Comparison of ENCODE assay signal across 22 cellular contexts in genomic region chr16:10846213-10846998, GRCh38. TPM values are rescaled to one million over a fixed set of nuclear protein-coding genes. Genes with fewer than 3 reads are reported as not detected.
DNase-seq lines count a peak whose midpoint lies in the region; ATAC-seq, FAIRE-seq and TF ChIP-seq lines count a peak whose summit lies in the region.
"Had no signal": no experiment of that assay in that cellular context is flagged by ENCODE, and none has a peak within 500 bp of the region (broad histone marks: within the 10 kb centered on the region; RNA-seq: fewer than 3 reads in every experiment).

No MANE protein-coding gene starts in this region.

- FAIRE-seq in K562 (lab: Jason Lieb, UNC) (no peak), frontal cortex (lab: Jason Lieb, UNC) (no peak)
- FAIRE-seq: bronchial epithelial cell had no signal

- H3K36me3 ChIP-seq in K562 (ENCODE audit: control insufficient read depth, insufficient read depth, low read length) = no peaks in the 10 kb centered on the region
- no peaks in the 10 kb centered on the region for H3K36me3 ChIP-seq in lung (ENCODE audit: control insufficient read depth in 2 of 2, insufficient read depth in 2 of 2, low read length in 2 of 2)

- no peaks in the 10 kb centered on the region for H3K79me2 ChIP-seq in K562 (ENCODE audit: control insufficient read depth, insufficient read depth, low read length)
- H3K79me2 ChIP-seq: parathyroid adenoma had no signal

- no peak overlapping the region for H2AFZ ChIP-seq in K562 (ENCODE audit: low read depth, low read length)
- H2AFZ ChIP-seq: parathyroid adenoma had no signal

- in situ Hi-C loops in K562 (cut with MboI) = no loop called here

- H3K27me3 ChIP-seq in K562 (ENCODE audit: control insufficient read depth in 2 of 2, insufficient read depth in 2 of 2, low read length in 2 of 2) (peaks cover 39 to 52% of the 10 kb centered on the region in 2 experiments), lung (ENCODE audit: control insufficient read depth, insufficient read depth) (no peaks in the 10 kb centered on the region)

- ATAC-seq in Right ventricle myocardium inferior (peak; percentile 54), K562 (no peak), lung (ENCODE audit: insufficient read depth, low FRiP score) (peak; percentile 55), HG03565 (IDR thresholded peaks at IDR 0.05; ENCODE audit: unreplicated experiment) (no peak), HG03571 (IDR thresholded peaks at IDR 0.05; ENCODE audit: unreplicated experiment) (no peak)
- ATAC-seq: activated CD4-positive, CD25-positive, alpha-beta regulatory T cell treated with anti-CD3 and anti-CD28 coated beads, Interleukin-2, amount 50 U/mL, for 24 hours; HCT116; left lobe of liver; T-helper 17 cell had no signal

- H3K9me3 ChIP-seq in K562 (replicated peaks; ENCODE audit: control insufficient read depth, insufficient read depth, low read depth, low read length) (no peaks in the 10 kb centered on the region), lung (ENCODE audit: control insufficient read depth in 2 of 2, insufficient read depth in 1 of 2, low read length in 1 of 2) (no peaks in the 10 kb centered on the region)

- DNase-seq in Right ventricle myocardium inferior (ENCODE audit: missing footprints) (no peak), cardiac septum (ENCODE audit: low spot score) (no peak), K562 (ENCODE audit: extremely low read depth in 1 of 4, low spot score in 3 of 4) (no peak), lung (ENCODE audit: low spot score) (no peak), frontal cortex (ENCODE audit: low spot score in 2 of 2) (no peak), nucleus accumbens (lab: John Stamatoyannopoulos, UW) (no peak)
- DNase-seq: CD4-positive, alpha-beta T cell; dorsolateral prefrontal cortex; NCI-H1694; T-helper 17 cell had no signal

- no peak overlapping the region for H3K4me3 ChIP-seq in K562
- no peak overlapping the region for H3K4me3 ChIP-seq in lung
- H3K4me3 ChIP-seq: dorsolateral prefrontal cortex, smooth muscle cell had no signal

- POLR2A ChIA-PET in K562 (lab: Yijun Ruan, JAX) = interaction anchor here (0.8 kb wide), 1 partner anchor 312 kb away, joined by 3 read pairs; no protein-coding TSS in a partner anchor

- TF ChIP-seq CTCF in K562 (IDR thresholded peaks at IDR 0.05 in 2 of 3, conservative IDR thresholded peaks at IDR 0.05 in 1 of 3; ENCODE audit: insufficient read depth in 2 of 3, low read depth in 1 of 3, low read length in 3 of 3) = no peak
- no peak for TF ChIP-seq CTCF in lung (IDR thresholded peaks at IDR 0.05; ENCODE audit: control extremely low read depth, extremely low read depth)

- TF ChIP-seq EP300 in K562 (IDR thresholded peaks at IDR 0.05; ENCODE audit: low read length) = no peak

- H3K27ac ChIP-seq in K562 (ENCODE audit: extremely low read depth, low read depth, low read length) = no peak overlapping the region
- peak overlapping the region in 1 of 2 donors; percentile 74 for H3K27ac ChIP-seq in lung (ENCODE audit: low read depth in 1 of 2, low read length in 1 of 2)
- H3K27ac ChIP-seq: parathyroid adenoma, RWPE1 had no signal

- WGBS in K562 (ENCODE audit: insufficient coverage, low coverage, missing lambda C conversion rate) = 21% methylated on average over 14 of the region's 14 CpGs
- WGBS in lung, 2 donors = 74 to 78% methylated on average over 14 of the region's 14 CpGs

- H3K9me1 ChIP-seq in K562 (ENCODE audit: control insufficient read depth, insufficient read depth, low read length) = no peaks in the 10 kb centered on the region

- no peak overlapping the region for H3K4me2 ChIP-seq in K562 (ENCODE audit: insufficient read depth, low read length)
- H3K4me2 ChIP-seq: smooth muscle cell had no signal

- CTCF ChIA-PET in K562 (lab: Yijun Ruan, JAX; ENCODE audit: low intra/inter-chr PET ratio) = no interaction called here

- no peak for TF ChIP-seq RAD21 in K562 (CRISPR knock-in tag; conservative IDR thresholded peaks at IDR 0.05 in 1 of 2, IDR thresholded peaks at IDR 0.05 in 1 of 2)

- no peaks in the 10 kb centered on the region for H4K20me1 ChIP-seq in K562 (replicated peaks; ENCODE audit: control insufficient read depth, insufficient read depth, low read length)

- no peak overlapping the region for H3K9ac ChIP-seq in K562 (ENCODE audit: insufficient read depth in 1 of 2, low read depth in 2 of 2, low read length in 2 of 2)
- H3K9ac ChIP-seq: parathyroid adenoma had no signal

- intact Hi-C loops in Right ventricle myocardium inferior (cut with DNase I) (no loop called here), cardiac septum (cut with DNase I) (no loop called here), K562 (cut with micrococcal nuclease) (no loop called here)

- H3K4me1 ChIP-seq in K562 (replicated peaks in 1 of 2; ENCODE audit: control insufficient read depth in 2 of 2, insufficient read depth in 2 of 2, low read length in 2 of 2) (no peaks in the 10 kb centered on the region), lung (ENCODE audit: control insufficient read depth in 2 of 2, insufficient read depth in 2 of 2, low read length in 2 of 2) (peaks cover 0 to 8% of the 10 kb centered on the region in 2 donors)
- H3K4me1 ChIP-seq: parathyroid adenoma had no signal

- no TSS peak for BruUV-seq in K562 (replicated peaks; lab: Mats Ljungman, UMichigan)

- TF ChIP-seq POLR2A in K562 (conservative IDR thresholded peaks at IDR 0.05) = no peak

TF ChIP-seq in K562, 482 proteins besides CTCF, POLR2A, EP300 and RAD21:
- TF ChIP-seq CBX8 (IDR thresholded peaks at IDR 0.05; ENCODE audit: borderline replicate concordance, extremely low read depth, low read depth, low read length, poor library complexity, severe bottlenecking) (peak; percentile 94), RNF2 (IDR thresholded peaks at IDR 0.05) (peak; percentile 71; the same call in 1 of the 2 replicates), CBX2 (IDR thresholded peaks at IDR 0.05; ENCODE audit: insufficient read depth, low read length, poor library complexity, severe bottlenecking) (peak; percentile 53), ZBTB17 (CRISPR knock-in tag; IDR thresholded peaks at IDR 0.05) (no peak), ZNF121 (CRISPR knock-in tag; conservative IDR thresholded peaks at IDR 0.05) (peak; percentile 69; the same call in 1 of the 2 replicates), CCNT2 (IDR thresholded peaks at IDR 0.05; ENCODE audit: borderline replicate concordance, extremely low read depth, insufficient read length, low read depth, low read length) (no peak), SOX6 (IDR thresholded peaks at IDR 0.05) (no peak)

RNA-seq across cellular contexts. Expression of gene TVP23A, which starts 27.8 kb away (rescaled TPM):
- total RNA-seq in Right ventricle myocardium inferior = 0.41 TPM
- 0.13 TPM for total RNA-seq in cardiac septum
- 0.63 and 1.5 TPM in 2 replicates for total RNA-seq in K562 (2011; cell fraction: chromatin; rRNA removed; ENCODE audit: low replicate concordance)
- total RNA-seq in K562 (2011; cell fraction: nucleolus; rRNA removed) = 0.39 and 1.0 TPM in 2 replicates
- total RNA-seq in K562 (2011; cell fraction: nucleoplasm; rRNA removed) = 0.51 and 1.4 TPM in 2 replicates
- 0.77 TPM in 1 of 2 replicates, not detected in the other for total RNA-seq in K562 (2014; rRNA removed)
- total RNA-seq in K562 (2014; rRNA removed; fragmentation: Illumina TruSeq; extraction: Trizol) = not detected in 2 replicates
- not detected in 2 replicates for total RNA-seq in K562 (2015; rRNA removed; fragmentation: Illumina TruSeq; extraction: Trizol)
- total RNA-seq in K562 (2021) = 0.04 and 0.09 TPM in 2 replicates
- polyA plus RNA-seq in K562 (2011; rRNA removed) = 0.36 and 1.0 TPM in 2 replicates
- polyA plus RNA-seq in K562 (2011; cell fraction: cytosol; rRNA removed) = 0.73 and 0.87 TPM in 2 replicates
- 0.81 and 1.9 TPM in 2 replicates for polyA plus RNA-seq in K562 (2011; cell fraction: nucleus; rRNA removed)
- 0.29 and 0.39 TPM in 2 replicates for polyA plus RNA-seq in K562 (2012)
- polyA plus RNA-seq in K562 (2014; fragmentation: Illumina TruSeq; extraction: Trizol) = 0.11 TPM in 1 of 2 replicates, not detected in the other
- polyA plus RNA-seq in K562 (2014; fragmentation: Nextera tagmentation; extraction: Ambion mirVana) = under 1 TPM; 0.04 to 0.08 TPM
- 0.12 TPM in 1 of 2 replicates, not detected in the other for polyA plus RNA-seq in K562 (2014; rRNA removed)
- 0.32 and 0.93 TPM in 2 replicates for polyA minus RNA-seq in K562 (2011; rRNA and poly(A)+ RNA removed)
- not detected in 2 replicates for polyA minus RNA-seq in K562 (2011; cell fraction: cytosol; rRNA and poly(A)+ RNA removed)
- 0.40 and 1.00 TPM in 2 replicates for polyA minus RNA-seq in K562 (2011; cell fraction: nucleus; rRNA and poly(A)+ RNA removed)
- total RNA-seq in lung = 1 to 10 TPM in 1 of 2 donors, under 1 TPM in 1; 0.25 to 6.1 TPM
- polyA plus RNA-seq in lung = under 1 TPM; 0.22 to 0.25 TPM
- 17.5 TPM for total RNA-seq in frontal cortex
- total RNA-seq: A172; bronchial epithelial cell; CD4-positive, alpha-beta T cell; epithelial cell of proximal tubule; left lobe of liver; LHCN-M2; T-helper 17 cell had no signal

RNA-seq across cellular contexts. Expression of gene CIITA, which starts 30.6 kb away (rescaled TPM):
- 11.0 TPM for total RNA-seq in Right ventricle myocardium inferior
- total RNA-seq in cardiac septum = 7.2 TPM
- total RNA-seq in K562 (2011; cell fraction: chromatin; rRNA removed; ENCODE audit: low replicate concordance) = 0.19 TPM in 1 of 2 replicates, not detected in the other
- total RNA-seq in K562 (2011; cell fraction: nucleolus; rRNA removed) = not detected in 2 replicates
- total RNA-seq in K562 (2011; cell fraction: nucleoplasm; rRNA removed) = 0.31 TPM in 1 of 2 replicates, not detected in the other
- not detected in 2 replicates for total RNA-seq in K562 (2014; rRNA removed)
- total RNA-seq in K562 (2014; rRNA removed; fragmentation: Illumina TruSeq; extraction: Trizol) = not detected in 2 replicates
- 0.04 and 0.11 TPM in 2 replicates for total RNA-seq in K562 (2015; rRNA removed; fragmentation: Illumina TruSeq; extraction: Trizol)
- 0.20 and 0.38 TPM in 2 replicates for total RNA-seq in K562 (2021)
- polyA plus RNA-seq in K562 (2011; rRNA removed) = not detected in 2 replicates
- polyA plus RNA-seq in K562 (2011; cell fraction: cytosol; rRNA removed) = not detected in 2 replicates
- polyA plus RNA-seq in K562 (2011; cell fraction: nucleus; rRNA removed) = 0.04 and 0.13 TPM in 2 replicates
- 0.23 and 0.25 TPM in 2 replicates for polyA plus RNA-seq in K562 (2012)
- not detected in 2 replicates for polyA plus RNA-seq in K562 (2014; fragmentation: Illumina TruSeq; extraction: Trizol)
- polyA plus RNA-seq in K562 (2014; fragmentation: Nextera tagmentation; extraction: Ambion mirVana) = under 1 TPM; 0.01 to 0.08 TPM
- 0.11 TPM in 1 of 2 replicates, not detected in the other for polyA plus RNA-seq in K562 (2014; rRNA removed)
- polyA minus RNA-seq in K562 (2011; rRNA and poly(A)+ RNA removed) = 0.06 TPM in 1 of 2 replicates, not detected in the other
- not detected in 2 replicates for polyA minus RNA-seq in K562 (2011; cell fraction: cytosol; rRNA and poly(A)+ RNA removed)
- not detected in 2 replicates for polyA minus RNA-seq in K562 (2011; cell fraction: nucleus; rRNA and poly(A)+ RNA removed)
- total RNA-seq in lung = 10 to 100 TPM; 24.1 to 59.6 TPM
- 10 to 100 TPM; 11.5 to 29.1 TPM for polyA plus RNA-seq in lung
- total RNA-seq in frontal cortex = under 0.01 TPM
- total RNA-seq: bronchial epithelial cell, epithelial cell of proximal tubule, smooth muscle cell had no signal

Comparison
In these comparisons a context has a peak if more than half of its experiments do, and no peak if none do; other contexts are left out.
1. ATAC-seq: peak in Right ventricle myocardium inferior (single experiment) and lung (single experiment); none in K562 (single experiment), HG03565 (single experiment) and HG03571 (single experiment).